Comparison of ENCODE assay signal across 1 cellular context in the genomic region with DNA sequence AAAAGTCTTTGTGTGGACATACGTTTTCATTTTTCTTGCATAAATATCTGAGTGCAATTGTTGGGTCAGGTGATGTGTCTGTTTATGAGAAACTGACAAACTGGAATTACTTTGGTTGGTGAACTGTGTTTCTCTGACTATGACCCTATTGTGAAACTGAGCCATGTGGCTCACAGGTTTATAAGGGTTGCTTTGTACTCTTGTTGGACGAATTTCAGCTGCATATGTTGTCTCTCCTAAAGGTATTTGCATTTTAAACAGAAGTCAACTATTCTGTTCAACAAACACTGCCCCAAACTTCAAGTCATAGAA.
TF ChIP-seq lines count a peak whose summit lies in the region.

No MANE protein-coding gene starts in this region.

TF ChIP-seq in HepG2, 621 proteins besides CTCF, POLR2A, EP300 and RAD21 (continued from another document):
- TF ChIP-seq HHEX (CRISPR knock-in tag; IDR thresholded peaks at IDR 0.05) (no peak), ZNF850 (CRISPR knock-in tag; conservative IDR thresholded peaks at IDR 0.05) (no peak), ZNF207 (IDR thresholded peaks at IDR 0.05; ENCODE audit: borderline replicate concordance) (no peak), ZBTB34 (CRISPR knock-in tag; IDR thresholded peaks at IDR 0.05) (no peak), FOXM1 (CRISPR knock-in tag; IDR thresholded peaks at IDR 0.05) (no peak), SOX5 (CRISPR knock-in tag; IDR thresholded peaks at IDR 0.05; ENCODE audit: borderline replicate concordance) (peak; percentile 67; the same call in 1 of the 2 replicates), ZSCAN30 (CRISPR knock-in tag; IDR thresholded peaks at IDR 0.05) (no peak), ATF2 (CRISPR knock-in tag; IDR thresholded peaks at IDR 0.05) (no peak), ZNF546 (CRISPR knock-in tag; conservative IDR thresholded peaks at IDR 0.05) (no peak), GLI4 (CRISPR knock-in tag; IDR thresholded peaks at IDR 0.05; ENCODE audit: borderline replicate concordance) (no peak), NBN (conservative IDR thresholded peaks at IDR 0.05) (no peak), ZNF569 (CRISPR knock-in tag; IDR thresholded peaks at IDR 0.05; ENCODE audit: borderline replicate concordance) (no peak), CEBPB (IDR thresholded peaks at IDR 0.05; ENCODE audit: borderline replicate concordance, low read depth, low read length) (peak; percentile 63; the same call in 1 of the 2 replicates)
- TF ChIP-seq, protein P1, sequence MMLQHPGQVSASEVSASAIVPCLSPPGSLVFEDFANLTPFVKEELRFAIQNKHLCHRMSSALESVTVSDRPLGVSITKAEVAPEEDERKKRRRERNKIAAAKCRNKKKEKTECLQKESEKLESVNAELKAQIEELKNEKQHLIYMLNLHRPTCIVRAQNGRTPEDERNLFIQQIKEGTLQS (CRISPR knock-in tag; IDR thresholded peaks at IDR 0.05): no peak
